In genomic region chr4:117400039-117400835, GRCh38 we compare ENCODE assay signal across 14 cellular contexts.
DNase-seq lines count a peak whose midpoint lies in the region; ATAC-seq and TF ChIP-seq lines count a peak whose summit lies in the region.
"Had no signal": no experiment of that assay in that cellular context is flagged by ENCODE, and none has a peak within 500 bp of the region (broad histone marks: within the 10 kb centered on the region; RNA-seq: fewer than 3 reads in every experiment).

No MANE protein-coding gene starts in this region.

- peaks cover 2% of the 10 kb centered on the region; the same call in 1 of the 2 replicates for H3K9me1 ChIP-seq in IMR-90 (ENCODE audit: insufficient read depth, low read length)

- peak overlapping the region; percentile 4; the same call in 1 of the 2 replicates for H3K4me3 ChIP-seq in AG04450 (ENCODE audit: low read depth, low read length)
- H3K4me3 ChIP-seq in IMR-90 (ENCODE audit: insufficient read depth, low read depth, low read length): no peak overlapping the region
- peak overlapping the region; percentile 21 for H3K4me3 ChIP-seq in brain microvascular endothelial cell (ENCODE audit: low read depth, low read length)
- H3K4me3 ChIP-seq in left lung: no peak overlapping the region
- H3K4me3 ChIP-seq: BLaER1 treated with 17β-estradiol and CSF1 and Interleukin-3, amounts not matched to agents 10 nM and 100 nM; K562 had no signal

- H2AK5ac ChIP-seq in IMR-90 (ENCODE audit: low read depth, low read length): no peak overlapping the region

- no peak overlapping the region for H4K5ac ChIP-seq in IMR-90 (ENCODE audit: low read depth, low read length)

- H3K9me3 ChIP-seq in AG04450 (ENCODE audit: control insufficient read depth, insufficient read depth, low read length): no peaks in the 10 kb centered on the region
- no peaks in the 10 kb centered on the region for H3K9me3 ChIP-seq in IMR-90 (ENCODE audit: control insufficient read depth, insufficient read depth, low read length)
- peaks cover 0 to 5% of the 10 kb centered on the region in 2 donors for H3K9me3 ChIP-seq in left lung

- intact Hi-C loops in IMR-90 (cut with micrococcal nuclease) (no loop called here), left lung (cut with DNase I) (no loop called here)

- H4K20me1 ChIP-seq in IMR-90 (ENCODE audit: insufficient read depth, low read length): no peaks in the 10 kb centered on the region
- H4K20me1 ChIP-seq: BLaER1 treated with 17β-estradiol and CSF1 and Interleukin-3, amounts not matched to agents 10 nM and 100 nM had no signal

- no peak overlapping the region for H2AK9ac ChIP-seq in IMR-90 (replicated peaks; ENCODE audit: low read depth, low read length, poor library complexity)

- no peak overlapping the region for H3K14ac ChIP-seq in IMR-90 (replicated peaks; ENCODE audit: low read depth, low read length)

- H3K27ac ChIP-seq in AG04450 (ENCODE audit: low read depth, low read length): no peak overlapping the region
- H3K27ac ChIP-seq in IMR-90 (ENCODE audit: insufficient read depth, low read length): no peak overlapping the region
- peak overlapping the region; percentile 63 for H3K27ac ChIP-seq in brain microvascular endothelial cell
- no peak overlapping the region for H3K27ac ChIP-seq in left lung
- H3K27ac ChIP-seq: BLaER1 treated with 17β-estradiol and CSF1 and Interleukin-3, amounts not matched to agents 10 nM and 100 nM had no signal

- H3K4me2 ChIP-seq in IMR-90 (ENCODE audit: low read depth, low read length): peak overlapping the region; percentile 98
- H3K4me2 ChIP-seq: BLaER1 treated with 17β-estradiol and CSF1 and Interleukin-3, amounts not matched to agents 10 nM and 100 nM had no signal

- H3K79me1 ChIP-seq in IMR-90 (ENCODE audit: low read depth in 1 of 2, low read length in 2 of 2): no peaks in the 10 kb centered on the region

- H3K56ac ChIP-seq in IMR-90 (ENCODE audit: extremely low read depth, insufficient read depth, low read length): no peak overlapping the region

- no peaks in the 10 kb centered on the region for H3K27me3 ChIP-seq in AG04450 (ENCODE audit: control insufficient read depth, insufficient read depth, low read length)
- H3K27me3 ChIP-seq in IMR-90 (ENCODE audit: control insufficient read depth, insufficient read depth, low read length): no peaks in the 10 kb centered on the region
- H3K27me3 ChIP-seq in brain microvascular endothelial cell (replicated peaks): no peaks in the 10 kb centered on the region
- H3K27me3 ChIP-seq in left lung: no peaks in the 10 kb centered on the region
- H3K27me3 ChIP-seq: BLaER1 treated with 17β-estradiol and CSF1 and Interleukin-3, amounts not matched to agents 10 nM and 100 nM had no signal

- H2AFZ ChIP-seq in IMR-90 (replicated peaks; ENCODE audit: low read length, poor library complexity): no peak overlapping the region

- H3K4ac ChIP-seq in IMR-90 (ENCODE audit: low read depth, low read length): no peak overlapping the region; the same call in 1 of the 2 replicates

- CTCF ChIA-PET in AG04450 (lab: Charles Lee): no interaction called here
- CTCF ChIA-PET in IMR-90 (lab: Yijun Ruan, JAX): interaction anchor here (0.7 kb wide), 1 partner anchor 15 kb away, joined by 3 read pairs; no protein-coding TSS in a partner anchor

- DNase-seq in AG04450 (ENCODE audit: low read depth, low spot score): peak; percentile 16
- DNase-seq in IMR-90: peak; percentile 77
- peak; percentile 35 for DNase-seq in brain microvascular endothelial cell
- no peak for DNase-seq in left lung
- DNase-seq in iPS-NIHi11 (ENCODE audit: low spot score): no peak
- no peak for DNase-seq in KG1 (lab: John Stamatoyannopoulos, UW)
- no peak for DNase-seq in activated naive CD4-positive, alpha-beta T cell treated with Interleukin-2 at 50 U/mL for 16 hours
- DNase-seq: activated CD4-positive, alpha-beta memory T cell treated with anti-CD3 and anti-CD28 coated beads for 36 hours; activated naive CD8-positive, alpha-beta T cell treated with anti-CD3 and anti-CD28 coated beads, Interleukin-2, amount 50 U/mL, for 24 hours; stimulated activated naive CD4-positive, alpha-beta T cell had no signal

- TF ChIP-seq POLR2A in IMR-90 (IDR thresholded peaks at IDR 0.05; ENCODE audit: low read depth, low read length): no peak

- in situ Hi-C loops in IMR-90 (cut with MboI; ENCODE audit: low sequenced_read_pairs): no loop called here
- in situ Hi-C loops in brain microvascular endothelial cell (cut with HindIII; ENCODE audit: low pct_ligation_motif_present, low sequenced_read_pairs): no loop called here

- no peak overlapping the region for H3K9ac ChIP-seq in IMR-90 (ENCODE audit: low read depth, low read length)
- H3K9ac ChIP-seq: BLaER1 treated with 17β-estradiol and CSF1 and Interleukin-3, amounts not matched to agents 10 nM and 100 nM had no signal

- no peak overlapping the region; the same call in 2 of the 3 replicates for H2BK15ac ChIP-seq in IMR-90 (ENCODE audit: low read depth, low read length)

- H3K36me3 ChIP-seq in IMR-90 (ENCODE audit: control insufficient read depth, insufficient read depth, low read length): no peaks in the 10 kb centered on the region
- H3K36me3 ChIP-seq in brain microvascular endothelial cell (replicated peaks): no peaks in the 10 kb centered on the region
- H3K36me3 ChIP-seq in left lung: no peaks in the 10 kb centered on the region
- H3K36me3 ChIP-seq: BLaER1 treated with 17β-estradiol and CSF1 and Interleukin-3, amounts not matched to agents 10 nM and 100 nM had no signal

- ATAC-seq in IMR-90 (ENCODE audit: low read depth) (peak; percentile 92), left lung (peak; percentile 96), GM21717 (IDR thresholded peaks at IDR 0.05; ENCODE audit: unreplicated experiment) (no peak)
- ATAC-seq: activated naive CD8-positive, alpha-beta T cell treated with anti-CD3 and anti-CD28 coated beads, Interleukin-2, amount 50 U/mL, for 24 hours; esophagus mucosa; K562 had no signal

- no peaks in the 10 kb centered on the region for H3K4me1 ChIP-seq in IMR-90 (ENCODE audit: control insufficient read depth, insufficient read depth, low read length)
- no peaks in the 10 kb centered on the region for H3K4me1 ChIP-seq in left lung
- H3K4me1 ChIP-seq: BLaER1 treated with 17β-estradiol and CSF1 and Interleukin-3, amounts not matched to agents 10 nM and 100 nM had no signal

- BruUV-seq in IMR-90 (replicated peaks; lab: Mats Ljungman, UMichigan): no TSS peak

- POLR2A ChIA-PET in AG04450 (lab: Yijun Ruan, JAX): no interaction called here
- POLR2A ChIA-PET in IMR-90 (lab: Charles Lee; ENCODE audit: unreplicated experiment): no interaction called here

- H2BK5ac ChIP-seq in IMR-90 (ENCODE audit: low read depth, low read length, poor library complexity, severe bottlenecking): peak overlapping the region; percentile 22

- no peak overlapping the region for H3K23ac ChIP-seq in IMR-90 (ENCODE audit: low read depth, low read length)

- peak overlapping the region; percentile 50 for H2BK120ac ChIP-seq in IMR-90 (ENCODE audit: low read depth, low read length)

- TF ChIP-seq CTCF in AG04450 (IDR thresholded peaks at IDR 0.05; ENCODE audit: low read depth, low read length) (no peak), IMR-90 (conservative IDR thresholded peaks at IDR 0.05; ENCODE audit: low read depth, low read length) (no peak), brain microvascular endothelial cell (IDR thresholded peaks at IDR 0.05; ENCODE audit: low read depth, low read length, missing control alignments) (no peak), left lung (IDR thresholded peaks at IDR 0.05) (no peak)

- H4K8ac ChIP-seq in IMR-90 (ENCODE audit: low read depth in 2 of 2, low read length in 2 of 2): peak overlapping the region in 1 of 2 experiments; percentile 1; a peak in 1 of 4 replicates

- dilution Hi-C loops in IMR-90 (cut with HindIII; ENCODE audit: low sequenced_read_pairs, unreplicated experiment): no loop called here

- TF ChIP-seq RAD21 in IMR-90 (IDR thresholded peaks at IDR 0.05; ENCODE audit: low read length): no peak

- H4K91ac ChIP-seq in IMR-90 (ENCODE audit: insufficient read depth, low read depth, low read length): no peak overlapping the region

- peak overlapping the region; percentile 23; the same call in 1 of the 2 replicates for H2BK20ac ChIP-seq in IMR-90 (ENCODE audit: low read depth, low read length)

- no peak overlapping the region for H3K18ac ChIP-seq in IMR-90 (ENCODE audit: low read depth, low read length)

TF ChIP-seq in IMR-90, 13 proteins besides CTCF, POLR2A, EP300 and RAD21:
- TF ChIP-seq MAFK (IDR thresholded peaks at IDR 0.05; ENCODE audit: low read depth, low read length) (no peak), FOS (IDR thresholded peaks at IDR 0.05; ENCODE audit: low read depth, low read length) (peak; percentile 19; the same call in 1 of the 2 replicates), RFX5 (IDR thresholded peaks at IDR 0.05; ENCODE audit: low read depth, low read length) (no peak), CEBPB (IDR thresholded peaks at IDR 0.05; ENCODE audit: low read depth, low read length) (peak; percentile 44; the same call in 1 of the 2 replicates), ELK1 (IDR thresholded peaks at IDR 0.05; ENCODE audit: borderline replicate concordance, low read depth, low read length) (no peak), NFE2L2 (IDR thresholded peaks at IDR 0.05; ENCODE audit: low read depth, low read length) (no peak), RCOR1 (IDR thresholded peaks at IDR 0.05; ENCODE audit: insufficient replicate concordance, low read length) (no peak), SMC3 (IDR thresholded peaks at IDR 0.05; ENCODE audit: low read depth, low read length) (no peak), BHLHE40 (IDR thresholded peaks at IDR 0.05; ENCODE audit: low read depth, low read length) (no peak)

Comparison
In these comparisons a context has a peak if more than half of its experiments do, and no peak if none do; other contexts are left out.
1. DNase-seq: peak in AG04450 (single experiment), IMR-90 (single experiment) and brain microvascular endothelial cell (single experiment); none in left lung (0 of 2), iPS-NIHi11 (single experiment), KG1 (single experiment) and activated naive CD4-positive, alpha-beta T cell treated with Interleukin-2 at 50 U/mL for 16 hours (single experiment).
2. H3K4me3 ChIP-seq: peak in AG04450 (single experiment) and brain microvascular endothelial cell (single experiment); none in IMR-90 (single experiment) and left lung (0 of 2).